Comparison of ENCODE assay signal across 8 cellular contexts in genomic region chr17:28726912-28727726, GRCh38. TPM values are rescaled to one million over a fixed set of nuclear protein-coding genes. Genes with fewer than 3 reads are reported as not detected.
DNase-seq lines count a peak whose midpoint lies in the region; ATAC-seq and TF ChIP-seq lines count a peak whose summit lies in the region.

No MANE protein-coding gene starts in this region.

- H3K27me3 ChIP-seq in right atrium auricular region (no peaks in the 10 kb centered on the region), vagina (no peaks in the 10 kb centered on the region)

- TF ChIP-seq POLR2A in vagina (IDR thresholded peaks at IDR 0.05), result no peak

- intact Hi-C loops in vagina (cut with DNase I), result no loop called here

- H3K27ac ChIP-seq in right atrium auricular region, result peak overlapping the region; percentile 97
- peak overlapping the region; percentile 98 for H3K27ac ChIP-seq in vagina

- peaks cover 50% of the 10 kb centered on the region for H3K4me1 Mint-ChIP-seq in T-helper 17 cell

- peaks cover 26% of the 10 kb centered on the region for H3K36me3 ChIP-seq in right atrium auricular region
- peaks cover 0 to 22% of the 10 kb centered on the region in 2 donors for H3K36me3 ChIP-seq in vagina

- ATAC-seq in HG02840 (IDR thresholded peaks at IDR 0.05; ENCODE audit: low FRiP score, unreplicated experiment), result peak; percentile 35
- peak; percentile 44 for ATAC-seq in T-helper 17 cell

- H3K4me3 ChIP-seq in GM12875 (ENCODE audit: low read depth, low read length) (peak overlapping the region; percentile 83), right atrium auricular region (peak overlapping the region; percentile 75 to 82), vagina (peak overlapping the region; percentile 55 to 62)

- DNase-seq in NCI-H146 treated with DMSO at 0.1 percent for 48 hours (lab: John Stamatoyannopoulos, UW; ENCODE audit: unreplicated experiment) (peak; percentile 89), T-helper 17 cell (peak; percentile 80 to 91 (median 85)), anterior cingulate cortex (lab: John Stamatoyannopoulos, UW) (peak; percentile 42 to 96 (median 88)), right atrium auricular region (ENCODE audit: low spot score) (peak; percentile 90), putamen (ENCODE audit: low spot score) (peak; percentile 89), vagina (ENCODE audit: extremely low spot score in 2 of 2) (no peak)

- TF ChIP-seq CTCF in GM12875 (IDR thresholded peaks at IDR 0.05; ENCODE audit: borderline replicate concordance, insufficient read depth, low read depth, low read length), result peak; percentile 99
- TF ChIP-seq CTCF in right atrium auricular region (IDR thresholded peaks at IDR 0.05), result peak; percentile 99 to 100
- peak; percentile 96 to 99 (median 98) for TF ChIP-seq CTCF in vagina (IDR thresholded peaks at IDR 0.05)

- peaks cover 3% of the 10 kb centered on the region for H3K36me3 Mint-ChIP-seq in T-helper 17 cell (ENCODE audit: low read depth)

- no peaks in the 10 kb centered on the region for H3K27me3 Mint-ChIP-seq in T-helper 17 cell

- H3K9me3 ChIP-seq in T-helper 17 cell (ENCODE audit: control insufficient read depth, low read length, poor library complexity, severe bottlenecking) (peaks cover 3% of the 10 kb centered on the region), right atrium auricular region (no peaks in the 10 kb centered on the region), vagina (no peaks in the 10 kb centered on the region)

- peak overlapping the region; percentile 100 for H3K27ac Mint-ChIP-seq in T-helper 17 cell

- peaks cover 0 to 32% of the 10 kb centered on the region in 2 donors for H3K4me1 ChIP-seq in right atrium auricular region
- H3K4me1 ChIP-seq in vagina, result peaks cover 27% of the 10 kb centered on the region

- H3K4me3 Mint-ChIP-seq in T-helper 17 cell, result peak overlapping the region; percentile 97

RNA-seq across cellular contexts. Expression of gene TLCD1, which starts 1.1 kb away (rescaled TPM):
- total RNA-seq in T-helper 17 cell (1 to 10 TPM; 1.1 to 1.4 TPM), right atrium auricular region (1 to 10 TPM in 1 of 2 donors, not detected in 1; 1.7 TPM), vagina (2.9 TPM)

RNA-seq across cellular contexts. Expression of gene NEK8, which starts 1.5 kb away (rescaled TPM):
- total RNA-seq in T-helper 17 cell (1 to 10 TPM; 5.8 to 8.8 TPM), right atrium auricular region (1 to 10 TPM; 1.0 to 1.1 TPM), vagina (0.98 TPM)

RNA-seq across cellular contexts. Expression of gene RPL23A, which starts 7.3 kb away (rescaled TPM):
- total RNA-seq in T-helper 17 cell, result 1,000 to 10,000 TPM; 2,757 to 2,860 TPM
- 100 to 1,000 TPM; 231 to 505 TPM for total RNA-seq in right atrium auricular region
- 600 TPM for total RNA-seq in vagina

RNA-seq across cellular contexts. Expression of gene RAB34, which starts 9.5 kb away (rescaled TPM):
- total RNA-seq in T-helper 17 cell, result 10 to 100 TPM in 1 of 2 donors, 1 to 10 TPM in 1; 8.3 to 24.3 TPM
- total RNA-seq in right atrium auricular region, result 100 to 1,000 TPM in 1 of 2 donors, 10 to 100 TPM in 1; 55.8 to 139 TPM
- 195 TPM for total RNA-seq in vagina

RNA-seq across cellular contexts. Expression of gene PROCA1, which starts 15.4 kb away (rescaled TPM):
- 1 to 10 TPM; 4.8 to 6.3 TPM for total RNA-seq in T-helper 17 cell
- total RNA-seq in right atrium auricular region, result 1 to 10 TPM in 1 of 2 donors, under 1 TPM in 1; 0.94 to 1.4 TPM
- 1.5 TPM for total RNA-seq in vagina

Comparison
In these comparisons a context has a peak if more than half of its experiments do, and no peak if none do; other contexts are left out.
1. DNase-seq: peak in NCI-H146 treated with DMSO at 0.1 percent for 48 hours (single experiment), T-helper 17 cell (3 of 3), anterior cingulate cortex (58 of 58), right atrium auricular region (single experiment) and putamen (single experiment); none in vagina (0 of 2).
2. Peak in every context shown above with its lines, with median percentiles within 50 percentile points of each other: H3K4me3 ChIP-seq and CTCF ChIP-seq.